In genomic region chr5:129670944-129671343, GRCh38 we compare ENCODE assay signal across 15 cellular contexts.
DNase-seq lines count a peak whose midpoint lies in the region; ATAC-seq and TF ChIP-seq lines count a peak whose summit lies in the region.
"Had no signal": no experiment of that assay in that cellular context is flagged by ENCODE, and none has a peak within 500 bp of the region (broad histone marks: within the 10 kb centered on the region; RNA-seq: fewer than 3 reads in every experiment).

No MANE protein-coding gene starts in this region.

- no peak overlapping the region for H3K4me2 ChIP-seq in SK-N-SH
- no peak overlapping the region for H3K4me2 ChIP-seq in fibroblast of lung (ENCODE audit: extremely low read depth, insufficient read depth, low read length)

- H3K36me3 ChIP-seq in SK-N-SH (replicated peaks in 1 of 2; ENCODE audit: control insufficient read depth in 1 of 2, insufficient read depth in 2 of 2, low read length in 1 of 2) (no peaks in the 10 kb centered on the region), fibroblast of lung (ENCODE audit: control insufficient read depth, insufficient read depth, low read length) (no peaks in the 10 kb centered on the region)
- H3K36me3 ChIP-seq: heart left ventricle had no signal

- H3K27me3 ChIP-seq in SK-N-SH (ENCODE audit: insufficient read depth) = no peaks in the 10 kb centered on the region
- H3K27me3 ChIP-seq in fibroblast of lung (ENCODE audit: control insufficient read depth, insufficient read depth, low read length) = no peaks in the 10 kb centered on the region
- H3K27me3 ChIP-seq: heart left ventricle had no signal

- H3K4me1 ChIP-seq in SK-N-SH (ENCODE audit: control insufficient read depth in 1 of 2, insufficient read depth in 2 of 2, low read depth in 1 of 2, low read length in 1 of 2) (no peaks in the 10 kb centered on the region), fibroblast of lung (ENCODE audit: control insufficient read depth, extremely low read depth, insufficient read depth, low read length) (no peaks in the 10 kb centered on the region)
- H3K4me1 ChIP-seq: heart left ventricle had no signal

- DNase-seq in GM04503 (ENCODE audit: low read depth) (peak; percentile 2), SK-N-SH (no peak), fibroblast of lung (ENCODE audit: low read depth in 2 of 2) (peak; percentile 76 to 77), renal cortical epithelial cell (ENCODE audit: low read depth) (peak; percentile 85), activated T-cell treated with anti-CD3 and anti-CD28 coated beads for 4 hours (no peak), DMS79 (lab: John Stamatoyannopoulos, UW) (no peak)
- DNase-seq in stimulated activated naive CD8-positive, alpha-beta T cell treated with anti-CD3 and anti-CD28 coated beads, Interleukin-15, amount 100 ng/mL, for 72 hours = no peak
- DNase-seq: heart left ventricle; naive B cell; NCI-H1092; NCI-H2227 treated with DMSO at 0.1 percent for 48 hours; retina; stimulated activated CD4-positive, alpha-beta T cell treated with anti-CD3 and anti-CD28 coated beads, Interleukin-4, amount 100 ng/mL, for 4 hours; stimulated activated naive CD4-positive, alpha-beta T cell had no signal

- no peaks in the 10 kb centered on the region for H3K79me2 ChIP-seq in SK-N-SH (ENCODE audit: insufficient read depth)
- H3K79me2 ChIP-seq in fibroblast of lung (ENCODE audit: control insufficient read depth, insufficient read depth, low read length) = no peaks in the 10 kb centered on the region

- no peak overlapping the region; a peak in 1 of 4 replicates for H3K27ac ChIP-seq in SK-N-SH (ENCODE audit: low read depth in 2 of 2, low read length in 1 of 2)
- no peak overlapping the region for H3K27ac ChIP-seq in fibroblast of lung (ENCODE audit: insufficient read depth, low read length)
- H3K27ac ChIP-seq: heart left ventricle had no signal

- CTCF ChIA-PET in SK-N-SH (lab: Yijun Ruan, JAX) = no interaction called here

- H3K4me3 Mint-ChIP-seq in stimulated activated naive CD8-positive, alpha-beta T cell treated with anti-CD3 and anti-CD28 coated beads, Interleukin-15, amount 100 ng/mL, for 72 hours = no peak overlapping the region
- H3K4me3 Mint-ChIP-seq: naive B cell had no signal

- no peaks in the 10 kb centered on the region for H3K9me3 ChIP-seq in SK-N-SH
- H3K9me3 ChIP-seq in fibroblast of lung (ENCODE audit: control insufficient read depth, insufficient read depth, low read depth, low read length) = no peaks in the 10 kb centered on the region

- no peaks in the 10 kb centered on the region for H3K4me1 Mint-ChIP-seq in stimulated activated naive CD8-positive, alpha-beta T cell treated with anti-CD3 and anti-CD28 coated beads, Interleukin-15, amount 100 ng/mL, for 72 hours
- H3K4me1 Mint-ChIP-seq: naive B cell had no signal

- no peaks in the 10 kb centered on the region for H3K27me3 Mint-ChIP-seq in stimulated activated naive CD8-positive, alpha-beta T cell treated with anti-CD3 and anti-CD28 coated beads, Interleukin-15, amount 100 ng/mL, for 72 hours
- H3K27me3 Mint-ChIP-seq: naive B cell had no signal

- no peak for TF ChIP-seq EP300 in SK-N-SH (IDR thresholded peaks at IDR 0.05; ENCODE audit: borderline replicate concordance in 1 of 2, low read depth in 1 of 2, low read length in 1 of 2)

- no peak for TF ChIP-seq RAD21 in SK-N-SH (IDR thresholded peaks at IDR 0.05; ENCODE audit: low read length)

- H3K9me3 Mint-ChIP-seq in stimulated activated naive CD8-positive, alpha-beta T cell treated with anti-CD3 and anti-CD28 coated beads, Interleukin-15, amount 100 ng/mL, for 72 hours = peaks cover 5 to 15% of the 10 kb centered on the region in 2 donors

- no peak overlapping the region for H3K27ac Mint-ChIP-seq in stimulated activated naive CD8-positive, alpha-beta T cell treated with anti-CD3 and anti-CD28 coated beads, Interleukin-15, amount 100 ng/mL, for 72 hours
- H3K27ac Mint-ChIP-seq: naive B cell had no signal

- no peaks in the 10 kb centered on the region for H3K9me2 ChIP-seq in SK-N-SH

- POLR2A ChIA-PET in SK-N-SH (lab: Yijun Ruan, JAX) = no interaction called here

- 4% methylated on average over 2 of the region's 2 CpGs for WGBS in SK-N-SH (ENCODE audit: low lambda C conversion rate)

- no peak for TF ChIP-seq CTCF in SK-N-SH (IDR thresholded peaks at IDR 0.05)
- TF ChIP-seq CTCF in fibroblast of lung (conservative IDR thresholded peaks at IDR 0.05 in 1 of 2, IDR thresholded peaks at IDR 0.05 in 1 of 2; ENCODE audit: low read depth in 1 of 2, low read length in 2 of 2) = no peak

- no peak overlapping the region for H3K4me3 ChIP-seq in SK-N-SH (ENCODE audit: low read depth in 2 of 2, low read length in 1 of 2)
- no peak overlapping the region for H3K4me3 ChIP-seq in fibroblast of lung (replicated peaks in 1 of 4; ENCODE audit: control extremely low read depth in 1 of 4, insufficient read depth in 1 of 4, low read depth in 3 of 4, low read length in 4 of 4)
- H3K4me3 ChIP-seq: heart left ventricle had no signal

- ATAC-seq in HG03571 (IDR thresholded peaks at IDR 0.05; ENCODE audit: unreplicated experiment) = no peak
- no peak for ATAC-seq in stimulated activated naive CD8-positive, alpha-beta T cell treated with anti-CD3 and anti-CD28 coated beads, Interleukin-15, amount 100 ng/mL, for 72 hours
- ATAC-seq: heart left ventricle had no signal

- H3K9ac ChIP-seq in SK-N-SH (no peak overlapping the region), fibroblast of lung (ENCODE audit: insufficient read depth, low read length) (no peak overlapping the region)

- H4K20me1 ChIP-seq in SK-N-SH (ENCODE audit: insufficient read depth) = no peaks in the 10 kb centered on the region
- H4K20me1 ChIP-seq in fibroblast of lung (ENCODE audit: control insufficient read depth, extremely low read depth, insufficient read depth, low read length) = no peaks in the 10 kb centered on the region

- H3F3A ChIP-seq in SK-N-SH (replicated peaks; ENCODE audit: insufficient read depth) = no peaks in the 10 kb centered on the region

- H2AFZ ChIP-seq in SK-N-SH (ENCODE audit: low read depth) (no peak overlapping the region), fibroblast of lung (ENCODE audit: low read length) (no peak overlapping the region)

TF ChIP-seq in SK-N-SH, 30 proteins besides CTCF, POLR2A, EP300 and RAD21:
- TF ChIP-seq RCOR1 (IDR thresholded peaks at IDR 0.05; ENCODE audit: low read length) (no peak), FOSL2 (IDR thresholded peaks at IDR 0.05; ENCODE audit: borderline replicate concordance, low read depth) (peak; percentile 62), JUND (IDR thresholded peaks at IDR 0.05) (peak; percentile 30)

Comparison
In these comparisons a context has a peak if more than half of its experiments do, and no peak if none do; other contexts are left out.
1. DNase-seq: peak in GM04503 (single experiment), fibroblast of lung (2 of 2) and renal cortical epithelial cell (single experiment); none in SK-N-SH (single experiment), stimulated activated naive CD8-positive, alpha-beta T cell treated with anti-CD3 and anti-CD28 coated beads, Interleukin-15, amount 100 ng/mL, for 72 hours (0 of 2), activated T-cell treated with anti-CD3 and anti-CD28 coated beads for 4 hours (single experiment) and DMS79 (single experiment).